In genomic region chr1:55209247-55209646, GRCh38 we compare ENCODE assay signal across 11 cellular contexts. TPM values are rescaled to one million over a fixed set of nuclear protein-coding genes. Genes with fewer than 3 reads are reported as not detected.
DNase-seq lines count a peak whose midpoint lies in the region; ATAC-seq and TF ChIP-seq lines count a peak whose summit lies in the region.
"Had no signal": no experiment of that assay in that cellular context is flagged by ENCODE, and none has a peak within 500 bp of the region (broad histone marks: within the 10 kb centered on the region; RNA-seq: fewer than 3 reads in every experiment).

No MANE protein-coding gene starts in this region.

- H3K27me3 Mint-ChIP-seq in GM23338 (ENCODE audit: insufficient read depth, low read depth, poor library complexity) (peaks cover 8% of the 10 kb centered on the region), memory B cell (no peaks in the 10 kb centered on the region)

- no peaks in the 10 kb centered on the region for H3K9me2 ChIP-seq in GM23338 (ENCODE audit: insufficient read depth)
- no peaks in the 10 kb centered on the region for H3K9me2 ChIP-seq in SK-N-SH

- peaks cover 100% of the 10 kb centered on the region for H3K79me2 ChIP-seq in GM23338 (replicated peaks; ENCODE audit: insufficient read depth)
- H3K79me2 ChIP-seq in SK-N-SH (ENCODE audit: insufficient read depth), result peaks cover 97% of the 10 kb centered on the region

- H3K36me3 ChIP-seq in GM23338 (ENCODE audit: insufficient read depth), result no peaks in the 10 kb centered on the region
- peaks cover 4 to 5% of the 10 kb centered on the region in 2 experiments for H3K36me3 ChIP-seq in SK-N-SH (replicated peaks in 1 of 2; ENCODE audit: control insufficient read depth in 1 of 2, insufficient read depth in 2 of 2, low read length in 1 of 2)

- peak; percentile 34 for DNase-seq in DMS153 (lab: John Stamatoyannopoulos, UW)
- peak; percentile 42 for DNase-seq in GM23338 (ENCODE audit: low spot score)
- DNase-seq in SK-N-SH, result peak; percentile 28
- peak in 1 of 2 donors; percentile 7 for DNase-seq in memory B cell (ENCODE audit: low spot score in 2 of 2)
- no peak for DNase-seq in epidermal melanocyte (ENCODE audit: insufficient read length, low spot score)
- DNase-seq in stimulated activated CD4-positive, alpha-beta T cell treated with anti-CD3 and anti-CD28 coated beads, Interleukin-1b, Interleukin-23, amount 100 ng/mL, for 48 hours, result no peak
- DNase-seq: amniotic stem cell, NCI-H345 had no signal

- H2AFZ ChIP-seq in GM23338 (no peak overlapping the region), SK-N-SH (ENCODE audit: low read depth) (no peak overlapping the region)

- 0 out of 3 replicates have a peak, but pooled peaks have one; percentile 9 for ATAC-seq in GM23338
- ATAC-seq in memory B cell (ENCODE audit: low read depth), result peak; percentile 50
- no peak for ATAC-seq in HG02798 (IDR thresholded peaks at IDR 0.05; ENCODE audit: poor library complexity, unreplicated experiment)
- ATAC-seq in HG03045 (IDR thresholded peaks at IDR 0.05; ENCODE audit: unreplicated experiment), result no peak

- H4K20me1 ChIP-seq in GM23338 (replicated peaks; ENCODE audit: insufficient read depth) (peaks cover 16% of the 10 kb centered on the region), SK-N-SH (ENCODE audit: insufficient read depth) (peaks cover 66% of the 10 kb centered on the region)

- peaks cover 27% of the 10 kb centered on the region for H3K4me1 ChIP-seq in GM23338 (ENCODE audit: insufficient read depth)
- H3K4me1 ChIP-seq in SK-N-SH (ENCODE audit: control insufficient read depth in 1 of 2, insufficient read depth in 2 of 2, low read depth in 1 of 2, low read length in 1 of 2), result peaks cover 21 to 55% of the 10 kb centered on the region in 2 experiments; a peak in 3 of 4 replicates

- H3K9ac ChIP-seq in SK-N-SH, result no peak overlapping the region

- TF ChIP-seq EP300 in SK-N-SH (IDR thresholded peaks at IDR 0.05; ENCODE audit: borderline replicate concordance in 1 of 2, low read depth in 1 of 2, low read length in 1 of 2), result no peak

- H3K4me1 Mint-ChIP-seq in GM23338, result peaks cover 63% of the 10 kb centered on the region
- H3K4me1 Mint-ChIP-seq in memory B cell, result peaks cover 45% of the 10 kb centered on the region

- no peaks in the 10 kb centered on the region for H3K9me3 Mint-ChIP-seq in GM23338
- no peaks in the 10 kb centered on the region for H3K9me3 Mint-ChIP-seq in memory B cell

- H3K27ac Mint-ChIP-seq in GM23338 (no peak overlapping the region; the same call in 1 of the 2 replicates), memory B cell (peak overlapping the region; percentile 46)

- no peak overlapping the region for H3K4me3 Mint-ChIP-seq in GM23338
- H3K4me3 Mint-ChIP-seq in memory B cell, result peak overlapping the region; percentile 50

- H3K36me3 Mint-ChIP-seq in GM23338 (ENCODE audit: low read depth), result no peaks in the 10 kb centered on the region
- H3K36me3 Mint-ChIP-seq in memory B cell, result peaks cover 7% of the 10 kb centered on the region

- H3K27ac ChIP-seq in GM23338 (ENCODE audit: low read depth), result no peak overlapping the region
- H3K27ac ChIP-seq in SK-N-SH (ENCODE audit: low read depth in 2 of 2, low read length in 1 of 2), result no peak overlapping the region
- H3K27ac ChIP-seq: HL-60 had no signal

- H3F3A ChIP-seq in GM23338 (replicated peaks; ENCODE audit: low read depth) (no peaks in the 10 kb centered on the region), SK-N-SH (replicated peaks; ENCODE audit: insufficient read depth) (peaks cover 9% of the 10 kb centered on the region)

- no peak overlapping the region for H3K4me2 ChIP-seq in GM23338
- 0 out of 2 replicates have a peak overlapping the region, but pooled peaks have one; percentile 25 for H3K4me2 ChIP-seq in SK-N-SH

- TF ChIP-seq CTCF in GM23338 (conservative IDR thresholded peaks at IDR 0.05; ENCODE audit: low read depth in 2 of 2) (no peak), SK-N-SH (IDR thresholded peaks at IDR 0.05) (0 out of 2 replicates have a peak, but pooled peaks have one; percentile 11)

- H3K4me3 ChIP-seq in GM23338, result no peak overlapping the region
- H3K4me3 ChIP-seq in SK-N-SH (ENCODE audit: low read depth in 2 of 2, low read length in 1 of 2), result no peak overlapping the region

- no peaks in the 10 kb centered on the region for H3K27me3 ChIP-seq in GM23338 (ENCODE audit: insufficient read depth)
- no peaks in the 10 kb centered on the region for H3K27me3 ChIP-seq in SK-N-SH (ENCODE audit: insufficient read depth)

- CTCF ChIA-PET in SK-N-SH (lab: Yijun Ruan, JAX), result interaction anchor here (0.7 to 1.3 kb wide), 4 partner anchors 14 to 899 kb away, joined by 3 to 6 read pairs (median 3); no protein-coding TSS in a partner anchor

- no peak for TF ChIP-seq RAD21 in SK-N-SH (IDR thresholded peaks at IDR 0.05; ENCODE audit: low read length)

- POLR2A ChIA-PET in SK-N-SH (lab: Yijun Ruan, JAX), result no interaction called here

- WGBS in SK-N-SH (ENCODE audit: low lambda C conversion rate), result 53% methylated on average over 2 of the region's 2 CpGs

- H3K9me3 ChIP-seq in SK-N-SH, result no peaks in the 10 kb centered on the region

TF ChIP-seq in GM23338, 12 proteins besides CTCF, POLR2A, EP300 and RAD21 (continues in another document):
- TF ChIP-seq STAT1 (IDR thresholded peaks at IDR 0.05; ENCODE audit: unreplicated experiment) (no peak), ZNF331 (CRISPR knock-in tag; IDR thresholded peaks at IDR 0.05; ENCODE audit: low read depth) (no peak), NANOG (IDR thresholded peaks at IDR 0.05; ENCODE audit: borderline replicate concordance) (no peak)

TF ChIP-seq in SK-N-SH, 30 proteins besides CTCF, POLR2A, EP300 and RAD21:
- TF ChIP-seq PBX3 (IDR thresholded peaks at IDR 0.05), result 0 out of 2 replicates have a peak, but pooled peaks have one; percentile 13
- no peak for TF ChIP-seq ZBTB33 (IDR thresholded peaks at IDR 0.05; ENCODE audit: borderline replicate concordance, low read depth)
- no peak for TF ChIP-seq RXRA (IDR thresholded peaks at IDR 0.05; ENCODE audit: borderline replicate concordance, low read depth)
- TF ChIP-seq CHD2 (IDR thresholded peaks at IDR 0.05; ENCODE audit: low read length, partially characterized antibody), result no peak
- no peak for TF ChIP-seq MXI1 (IDR thresholded peaks at IDR 0.05; ENCODE audit: low read depth, low read length)
- no peak for TF ChIP-seq RFX5 (IDR thresholded peaks at IDR 0.05; ENCODE audit: low read length)

RNA-seq across cellular contexts. Expression of gene USP24, which starts 5.9 kb away (rescaled TPM):
- 32.6 and 36.2 TPM in 2 replicates for total RNA-seq in GM23338 (2014; rRNA removed; shearing (Covaris generic))
- polyA plus RNA-seq in GM23338 (2016; fragmentation: Nextera tagmentation; extraction: Ambion mirVana) (11.9 and 12.1 TPM in 2 replicates), SK-N-SH (2012; rRNA removed) (8.1 and 8.7 TPM in 2 replicates)
- polyA plus RNA-seq in SK-N-SH (2012; cell fraction: cytosol; rRNA removed), result 5.6 and 6.2 TPM in 2 replicates
- 20.9 and 31.1 TPM in 2 replicates for polyA plus RNA-seq in SK-N-SH (2012; cell fraction: nucleus; rRNA removed)

Comparison
In these comparisons a context has a peak if more than half of its experiments do, and no peak if none do; other contexts are left out.
1. DNase-seq: peak in DMS153 (single experiment), GM23338 (single experiment) and SK-N-SH (single experiment); none in epidermal melanocyte (single experiment) and stimulated activated CD4-positive, alpha-beta T cell treated with anti-CD3 and anti-CD28 coated beads, Interleukin-1b, Interleukin-23, amount 100 ng/mL, for 48 hours (single experiment).
2. ATAC-seq: peak in GM23338 (single experiment) and memory B cell (single experiment); none in HG02798 (single experiment) and HG03045 (single experiment).